ENCODE assay signal across 8 cellular contexts in the genomic region with DNA sequence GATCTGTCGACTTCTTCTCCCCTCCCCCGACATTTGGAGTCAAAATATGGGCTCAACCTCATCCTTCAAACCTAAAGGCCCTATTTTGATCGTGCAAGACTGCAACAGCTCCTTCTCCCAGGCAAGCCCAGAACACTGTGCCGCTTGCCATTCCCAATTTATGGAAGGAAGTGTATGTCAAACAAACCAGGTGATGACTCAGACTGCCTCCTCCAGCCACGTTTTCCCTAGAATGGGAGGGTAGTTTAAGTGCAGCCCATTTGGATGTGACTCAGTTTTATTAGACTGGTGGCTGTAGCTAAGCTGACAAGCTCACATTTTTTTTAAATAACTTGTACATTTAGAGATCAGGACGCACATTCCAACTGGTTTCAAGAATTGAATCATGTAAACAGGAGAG.
DNase-seq lines count a peak whose midpoint lies in the region; ATAC-seq and TF ChIP-seq lines count a peak whose summit lies in the region.

No MANE protein-coding gene starts in this region.

- H3K4me3 ChIP-seq in BJ (ENCODE audit: low read depth, low read length) (peak overlapping the region; percentile 47), mammary epithelial cell (replicated peaks in 1 of 3; ENCODE audit: insufficient read depth in 1 of 3, low read depth in 2 of 3, low read length in 3 of 3) (peak overlapping the region; percentile 59 to 98 (median 91)), mucosa of stomach (ENCODE audit: low read length) (peak overlapping the region; percentile 60), adrenal gland (no peak overlapping the region)

- no peak overlapping the region for H2AFZ ChIP-seq in mammary epithelial cell (ENCODE audit: low read depth, low read length)

- H3K9ac ChIP-seq in mammary epithelial cell (ENCODE audit: insufficient read depth, low read length) (peak overlapping the region; percentile 98), mucosa of stomach (ENCODE audit: low read length) (peak overlapping the region; percentile 80)

- no TSS peak for BruUV-seq in mammary epithelial cell (replicated peaks; lab: Mats Ljungman, UMichigan)

- TF ChIP-seq CTCF in BJ (IDR thresholded peaks at IDR 0.05; ENCODE audit: insufficient read depth, low read depth, low read length): no peak
- no peak for TF ChIP-seq CTCF in mammary epithelial cell (conservative IDR thresholded peaks at IDR 0.05 in 1 of 2, IDR thresholded peaks at IDR 0.05 in 1 of 2; ENCODE audit: extremely low read depth in 1 of 2, insufficient read depth in 1 of 2, low read depth in 1 of 2, low read length in 2 of 2)
- no peak for TF ChIP-seq CTCF in GM10248 (IDR thresholded peaks at IDR 0.05; ENCODE audit: control extremely low read depth, extremely low read depth, low read depth, missing control alignments)
- TF ChIP-seq CTCF in adrenal gland (IDR thresholded peaks at IDR 0.05): no peak

- no peak for TF ChIP-seq POLR2A in adrenal gland (IDR thresholded peaks at IDR 0.05)

- intact Hi-C loops in mammary epithelial cell (cut with micrococcal nuclease): loop anchor here (1.0 kb wide), 2 partner anchors 17 to 605 kb away; no protein-coding TSS in a partner anchor
- intact Hi-C loops in adrenal gland (cut with DNase I): loop anchor here in 1 of 2 donors (10.0 kb wide), 1 partner anchor 256 kb away; no protein-coding TSS in a partner anchor

- H3K79me2 ChIP-seq in mammary epithelial cell (ENCODE audit: insufficient read depth, low read length): peaks cover 90% of the 10 kb centered on the region

- H3K9me3 ChIP-seq in KOPT-K1 (ENCODE audit: insufficient read depth, low read length, poor library complexity, severe bottlenecking) (no peaks in the 10 kb centered on the region), mammary epithelial cell (replicated peaks; ENCODE audit: insufficient read depth, low read length) (no peaks in the 10 kb centered on the region), mucosa of stomach (ENCODE audit: control insufficient read depth, low read length) (no peaks in the 10 kb centered on the region), adrenal gland (replicated peaks in 1 of 3) (no peaks in the 10 kb centered on the region)

- H4K20me1 ChIP-seq in mammary epithelial cell (ENCODE audit: insufficient read depth, low read length): no peaks in the 10 kb centered on the region

- in situ Hi-C loops in mammary epithelial cell (cut with MboI; ENCODE audit: low sequenced_read_pairs in 2 of 2): loop anchor here in 1 of 2 donors (25.0 kb wide), 1 partner anchor 434 kb away; no protein-coding TSS in a partner anchor

- H3K4me1 ChIP-seq in mammary epithelial cell (ENCODE audit: insufficient read depth, low read length) (peaks cover 46% of the 10 kb centered on the region), mucosa of stomach (ENCODE audit: control insufficient read depth, insufficient read depth, low read length) (peaks cover 5% of the 10 kb centered on the region), adrenal gland (replicated peaks in 1 of 2) (peaks cover 0 to 6% of the 10 kb centered on the region in 2 donors)

- ATAC-seq in GM18520 (IDR thresholded peaks at IDR 0.05; ENCODE audit: unreplicated experiment) (no peak), HG03039 (IDR thresholded peaks at IDR 0.05; ENCODE audit: unreplicated experiment) (no peak)

- H3K27me3 ChIP-seq in BJ (ENCODE audit: control insufficient read depth, insufficient read depth, low read length) (no peaks in the 10 kb centered on the region), mammary epithelial cell (ENCODE audit: insufficient read depth, low read length) (no peaks in the 10 kb centered on the region), mucosa of stomach (ENCODE audit: control insufficient read depth, insufficient read depth, low read length) (no peaks in the 10 kb centered on the region), adrenal gland (peaks cover 3% of the 10 kb centered on the region)

- dilution Hi-C loops in mammary epithelial cell (cut with HindIII; ENCODE audit: low sequenced_read_pairs): loop anchor here (25.0 kb wide), 1 partner anchor 284 kb away; no protein-coding TSS in a partner anchor

- CTCF ChIA-PET in BJ (lab: Yijun Ruan, JAX): interaction anchor here (1.4 kb wide), 1 partner anchor 605 kb away, joined by 3 read pairs; no protein-coding TSS in a partner anchor
- CTCF ChIA-PET in mammary epithelial cell (lab: Charles Lee; ENCODE audit: low non-redundant PET): no interaction called here
- CTCF ChIA-PET in GM10248 (lab: Yijun Ruan, JAX): interaction anchor here (1.2 to 1.7 kb wide), 2 partner anchors 12 to 22 kb away, joined by 3 to 4 read pairs; no protein-coding TSS in a partner anchor

- WGBS in mammary epithelial cell (ENCODE audit: low coverage, missing lambda C conversion rate): 7% methylated on average over 6 of the region's 6 CpGs
- 40 to 55% (median 47%) methylated on average over 4 to 6 of the region's 6 CpGs for WGBS in adrenal gland, 4 donors

- peak overlapping the region; percentile 74 for H3K4me2 ChIP-seq in mammary epithelial cell (ENCODE audit: insufficient read depth, low read depth, low read length)

- POLR2A ChIA-PET in BJ (lab: Charles Lee): no interaction called here
- POLR2A ChIA-PET in GM10248 (lab: Yijun Ruan, JAX): no interaction called here

- H3K36me3 ChIP-seq in BJ (ENCODE audit: control insufficient read depth, insufficient read depth, low read length) (no peaks in the 10 kb centered on the region), KOPT-K1 (ENCODE audit: insufficient read depth, low read length) (no peaks in the 10 kb centered on the region), mammary epithelial cell (ENCODE audit: insufficient read depth, low read length) (peaks cover 12% of the 10 kb centered on the region), mucosa of stomach (ENCODE audit: control insufficient read depth, insufficient read depth, low read length) (no peaks in the 10 kb centered on the region), adrenal gland (replicated peaks in 1 of 2) (no peaks in the 10 kb centered on the region)

- H3K27ac ChIP-seq in KOPT-K1 (ENCODE audit: low read depth, low read length, poor library complexity, severe bottlenecking) (peak overlapping the region; percentile 86), mammary epithelial cell (ENCODE audit: insufficient read depth, low read depth, low read length) (peak overlapping the region; percentile 98), adrenal gland (peak overlapping the region in 1 of 5 donors; percentile 63)

- DNase-seq in BJ (ENCODE audit: low read depth) (peak; percentile 82), mammary epithelial cell (peak; percentile 93), GM10248 (ENCODE audit: extremely low spot score) (no peak), adrenal gland (no peak)

Comparison
In these comparisons a context has a peak if more than half of its experiments do, and no peak if none do; other contexts are left out.
1. DNase-seq: peak in BJ (single experiment) and mammary epithelial cell (single experiment); none in GM10248 (single experiment) and adrenal gland (0 of 7).
2. H3K4me3 ChIP-seq: peak in BJ (single experiment), mammary epithelial cell (3 of 3) and mucosa of stomach (single experiment); none in adrenal gland (0 of 4).